In the genomic region with DNA sequence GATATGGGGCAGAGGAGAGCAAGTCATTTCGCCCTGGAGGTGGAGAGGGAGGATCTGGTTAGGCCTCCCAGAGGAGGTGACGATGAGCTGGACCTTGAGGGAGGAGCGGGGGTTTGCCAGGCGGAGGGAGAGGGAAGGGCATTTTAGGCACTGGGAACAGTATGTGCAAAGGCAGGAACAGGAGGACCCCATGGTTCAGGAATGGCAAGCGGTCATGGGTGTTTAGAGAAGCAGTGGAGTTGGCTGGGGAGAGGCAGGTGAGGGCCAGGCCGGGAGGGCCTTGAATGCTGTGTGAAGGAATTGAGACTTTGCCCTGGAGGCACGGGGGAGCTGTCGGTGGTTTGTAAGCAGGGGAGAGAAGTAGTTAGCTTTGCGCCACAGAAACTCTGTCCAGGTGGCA, we compare ENCODE assay signal across 34 cellular contexts. TPM values are rescaled to one million over a fixed set of nuclear protein-coding genes. Genes with fewer than 3 reads are reported as not detected.
DNase-seq lines count a peak whose midpoint lies in the region; ATAC-seq and TF ChIP-seq lines count a peak whose summit lies in the region.
"Had no signal": no experiment of that assay in that cellular context is flagged by ENCODE, and none has a peak within 500 bp of the region (broad histone marks: within the 10 kb centered on the region; RNA-seq: fewer than 3 reads in every experiment).

No MANE protein-coding gene starts in this region.

- H3K4me1 ChIP-seq in right cardiac atrium (ENCODE audit: control insufficient read depth, insufficient read depth, low read length), result peaks cover 23% of the 10 kb centered on the region
- H3K4me1 ChIP-seq in esophagus muscularis mucosa, result peaks cover 49 to 92% (median 75%) of the 10 kb centered on the region in 4 donors
- peaks cover 12% of the 10 kb centered on the region for H3K4me1 ChIP-seq in osteoblast (ENCODE audit: insufficient read depth, low read length)
- H3K4me1 ChIP-seq in vagina, result peaks cover 92% of the 10 kb centered on the region
- H3K4me1 ChIP-seq: colonic mucosa, SJSA1 had no signal

- WGBS in right cardiac atrium, result 95% methylated on average over 9 of the region's 9 CpGs
- 94% methylated on average over 9 of the region's 9 CpGs for WGBS in esophagus muscularis mucosa

- in situ Hi-C loops in G401 (cut with HindIII; ENCODE audit: low sequenced_read_pairs), result no loop called here

- intact Hi-C loops in cardiac septum (cut with DNase I) (no loop called here), right cardiac atrium (cut with DNase I) (no loop called here), esophagus muscularis mucosa (cut with DNase I) (no loop called here), vagina (cut with DNase I) (no loop called here)

- H3K27ac ChIP-seq in right cardiac atrium (ENCODE audit: low read length), result no peak overlapping the region
- H3K27ac ChIP-seq in esophagus muscularis mucosa (replicated peaks in 1 of 4), result peak overlapping the region in 3 of 4 donors; percentile 81 to 84 (median 82)
- no peak overlapping the region for H3K27ac ChIP-seq in osteoblast (ENCODE audit: low read depth, low read length)
- H3K27ac ChIP-seq in vagina, result peak overlapping the region; percentile 87
- H3K27ac ChIP-seq: colonic mucosa, GM23248, lower lobe of right lung, SJSA1, WERI-Rb-1 had no signal

- DNase-seq in cardiac septum (ENCODE audit: low spot score), result peak; percentile 6
- no peak for DNase-seq in right cardiac atrium
- DNase-seq in esophagus muscularis mucosa (ENCODE audit: extremely low spot score), result no peak
- peak; percentile 34 for DNase-seq in osteoblast (ENCODE audit: insufficient read length, low spot score, missing footprints)
- DNase-seq in vagina (ENCODE audit: extremely low spot score in 2 of 2), result no peak
- no peak for DNase-seq in NCI-H1092 (lab: John Stamatoyannopoulos, UW)
- no peak for DNase-seq in OCI-M1 (lab: John Stamatoyannopoulos, UW)
- DNase-seq in G401 (ENCODE audit: low spot score), result no peak
- DNase-seq: activated CD4-positive, alpha-beta T cell treated with anti-CD3 and anti-CD28 coated beads, Interleukin-2, amount 10 ng/mL, durations not matched to agents 7 days and 5 days; activated gamma-delta T cell treated with Interleukin-2 at 50 U/mL for 16 hours; activated naive CD8-positive, alpha-beta T cell treated with anti-CD3 and anti-CD28 coated beads, Interleukin-2, amount 10 ng/mL, durations not matched to agents 7 days and 5 days; Calu3; CD4-positive, CD25-positive, alpha-beta regulatory T cell; colonic mucosa; DMS79 treated with DMSO at 0.1 percent for 48 hours; effector CD8-positive, alpha-beta T cell; GM23248; IMR-90; lower lobe of right lung; mucosa of descending colon; MV-4-11; NCI-H146; NCI-H82; stimulated activated CD4-positive, alpha-beta T cell treated with anti-CD3 and anti-CD28 coated beads, Interleukin-4, amount 100 ng/mL, for 24 hours; substantia nigra; T1000; trophoblast cell; WERI-Rb-1 had no signal

- no peak overlapping the region for H3K4me2 ChIP-seq in osteoblast (ENCODE audit: insufficient read depth, low read length)

- no peaks in the 10 kb centered on the region for H3K79me2 ChIP-seq in osteoblast (ENCODE audit: insufficient read depth, low read length)

- H3K36me3 ChIP-seq in esophagus muscularis mucosa, result no peaks in the 10 kb centered on the region
- H3K36me3 ChIP-seq in osteoblast (ENCODE audit: insufficient read depth, low read length), result no peaks in the 10 kb centered on the region
- no peaks in the 10 kb centered on the region for H3K36me3 ChIP-seq in vagina
- H3K36me3 ChIP-seq: ascending aorta, cardiac muscle cell, colonic mucosa, heart left ventricle, lower lobe of right lung, SJSA1, WERI-Rb-1 had no signal

- H3K27me3 ChIP-seq in right cardiac atrium (ENCODE audit: control insufficient read depth, insufficient read depth) (no peaks in the 10 kb centered on the region), esophagus muscularis mucosa (no peaks in the 10 kb centered on the region), osteoblast (ENCODE audit: insufficient read depth, low read length) (peaks cover 2% of the 10 kb centered on the region), vagina (no peaks in the 10 kb centered on the region)
- H3K27me3 ChIP-seq: ascending aorta, cardiac muscle cell, colonic mucosa, heart left ventricle, SJSA1 had no signal

- H3K9me3 ChIP-seq in right cardiac atrium (ENCODE audit: control insufficient read depth, low read length), result no peaks in the 10 kb centered on the region
- H3K9me3 ChIP-seq in esophagus muscularis mucosa, result no peaks in the 10 kb centered on the region
- no peaks in the 10 kb centered on the region for H3K9me3 ChIP-seq in osteoblast (ENCODE audit: low read depth, low read length)
- H3K9me3 ChIP-seq in vagina, result no peaks in the 10 kb centered on the region
- H3K9me3 ChIP-seq: ascending aorta, colonic mucosa, heart left ventricle, lower lobe of right lung, mucosa of descending colon, SJSA1 had no signal

- H2AFZ ChIP-seq in osteoblast (ENCODE audit: low read length), result no peak overlapping the region
- H2AFZ ChIP-seq: GM23248 had no signal

- ATAC-seq in right cardiac atrium, result no peak
- ATAC-seq: heart left ventricle; lower lobe of right lung; mucosa of descending colon; natural killer cell treated with Interleukin-12 subunit alpha and Interleukin-12 subunit beta and Interleukin-15 and Interleukin-18, amount 100 ng/mL, for 72 hours; sciatic nerve had no signal

- TF ChIP-seq POLR2A in esophagus muscularis mucosa (IDR thresholded peaks at IDR 0.05; ENCODE audit: low read depth) (no peak), vagina (IDR thresholded peaks at IDR 0.05) (no peak)

- H3K4me3 ChIP-seq in right cardiac atrium (ENCODE audit: low read length) (no peak overlapping the region), esophagus muscularis mucosa (no peak overlapping the region), osteoblast (ENCODE audit: insufficient read depth, low read length) (no peak overlapping the region), vagina (no peak overlapping the region)
- H3K4me3 ChIP-seq: ascending aorta, cardiac muscle cell, colonic mucosa, GM23248, heart left ventricle, lower lobe of right lung, mucosa of descending colon, SJSA1 had no signal

- peaks cover 34% of the 10 kb centered on the region for H4K20me1 ChIP-seq in osteoblast (ENCODE audit: insufficient read depth, low read length)

- TF ChIP-seq CTCF in esophagus muscularis mucosa (IDR thresholded peaks at IDR 0.05) (no peak), osteoblast (IDR thresholded peaks at IDR 0.05; ENCODE audit: extremely low read depth, low read depth, low read length) (no peak), vagina (IDR thresholded peaks at IDR 0.05) (no peak)

- no peak for TF ChIP-seq EP300 in esophagus muscularis mucosa (IDR thresholded peaks at IDR 0.05)

RNA-seq across cellular contexts. Expression of gene PRDM11, which starts 10.3 kb away (rescaled TPM):
- 20.7 TPM for total RNA-seq in cardiac septum
- 10 to 100 TPM; 27.5 to 33.9 (median 29.9) TPM for total RNA-seq in right cardiac atrium
- 9.5 TPM for polyA plus RNA-seq in right cardiac atrium
- 10 to 100 TPM; 29.5 to 43.2 (median 33.5) TPM for total RNA-seq in esophagus muscularis mucosa
- total RNA-seq in osteoblast, result 5.4 and 6.8 TPM in 2 replicates
- total RNA-seq in vagina, result 15.2 TPM
- 5.1 and 7.2 TPM in 2 replicates for total RNA-seq in G401 (2014; rRNA removed; shearing (Covaris generic))

Comparison
In these comparisons a context has a peak if more than half of its experiments do, and no peak if none do; other contexts are left out.
1. DNase-seq: peak in cardiac septum (single experiment) and osteoblast (single experiment); none in right cardiac atrium (0 of 3), esophagus muscularis mucosa (single experiment), vagina (0 of 2), NCI-H1092 (single experiment), OCI-M1 (single experiment) and G401 (single experiment).
2. H3K27ac ChIP-seq: peak in esophagus muscularis mucosa (3 of 4) and vagina (single experiment); none in right cardiac atrium (single experiment) and osteoblast (single experiment).